Comparison of ENCODE assay signal across 1 cellular context in genomic region chr19:58514564-58515020, GRCh38.
TF ChIP-seq lines count a peak whose summit lies in the region.

No MANE protein-coding gene starts in this region.

TF ChIP-seq in HCT116, 20 proteins besides CTCF, POLR2A, EP300 and RAD21:
- no peak for TF ChIP-seq CEBPB (IDR thresholded peaks at IDR 0.05; ENCODE audit: low read depth)
- TF ChIP-seq SIN3A (IDR thresholded peaks at IDR 0.05; ENCODE audit: low read depth) = no peak
- TF ChIP-seq EGR1 (IDR thresholded peaks at IDR 0.05; ENCODE audit: low read depth) = no peak
- no peak for TF ChIP-seq SRF (IDR thresholded peaks at IDR 0.05; ENCODE audit: low read depth)
- TF ChIP-seq ZFX (IDR thresholded peaks at IDR 0.05) = no peak
- TF ChIP-seq FOSL1 (IDR thresholded peaks at IDR 0.05; ENCODE audit: low read depth) = no peak
TF ChIP-seq in HCT116: peak in this region for 0.
